8 cellular contexts compared by ENCODE assay signal in genomic region chr7:100826546-100827329, GRCh38. TPM values are rescaled to one million over a fixed set of nuclear protein-coding genes. Genes with fewer than 3 reads are reported as not detected.
DNase-seq lines count a peak whose midpoint lies in the region; ATAC-seq and TF ChIP-seq lines count a peak whose summit lies in the region.

No MANE protein-coding gene starts in this region.

- peak overlapping the region; percentile 39 to 77 for H3K27ac ChIP-seq in testis

- no peaks in the 10 kb centered on the region for H3K36me3 ChIP-seq in testis (ENCODE audit: low read depth, missing control alignments)

- H3K36me3 Mint-ChIP-seq in activated CD4-positive, alpha-beta T cell treated with anti-CD3 and anti-CD28 coated beads, Interleukin-2, amount 10 ng/mL, durations not matched to agents 24 days and 14 days (ENCODE audit: low read depth) = peaks cover 2% of the 10 kb centered on the region

- H3K27me3 Mint-ChIP-seq in activated CD4-positive, alpha-beta T cell treated with anti-CD3 and anti-CD28 coated beads, Interleukin-2, amount 10 ng/mL, durations not matched to agents 24 days and 14 days = peaks cover 46% of the 10 kb centered on the region

- in situ Hi-C loops in astrocyte of the spinal cord (cut with HindIII; ENCODE audit: low sequenced_read_pairs) = no loop called here

- peak overlapping the region; percentile 78 for H3K4me3 ChIP-seq in astrocyte of the spinal cord (ENCODE audit: low read depth, low read length)
- H3K4me3 ChIP-seq in testis = peak overlapping the region; percentile 68 to 73

- no peak for TF ChIP-seq CTCF in astrocyte of the spinal cord (IDR thresholded peaks at IDR 0.05; ENCODE audit: low read depth, low read length)
- TF ChIP-seq CTCF in testis (IDR thresholded peaks at IDR 0.05) = no peak

- peaks cover 18% of the 10 kb centered on the region for H3K4me1 ChIP-seq in testis

- no peak for DNase-seq in activated CD4-positive, alpha-beta T cell treated with anti-CD3 and anti-CD28 coated beads, Interleukin-2, amount 10 ng/mL, durations not matched to agents 24 days and 14 days
- DNase-seq in activated CD4-positive, alpha-beta T cell treated with anti-CD3 and anti-CD28 coated beads for 1 hour = no peak
- DNase-seq in astrocyte of the spinal cord (ENCODE audit: low read depth, low spot score) = no peak
- DNase-seq in left kidney (ENCODE audit: low read depth, low spot score) = peak; percentile 62
- no peak for DNase-seq in testis
- DNase-seq in stimulated activated CD8-positive, alpha-beta memory T cell treated with anti-CD3 and anti-CD28 coated beads, Interleukin-4, amount 100 ng/mL, for 48 hours = no peak
- no peak for DNase-seq in iPS-NIHi7 (ENCODE audit: extremely low spot score)

- intact Hi-C loops in activated CD4-positive, alpha-beta T cell treated with anti-CD3 and anti-CD28 coated beads, Interleukin-2, amount 10 ng/mL, durations not matched to agents 24 days and 14 days (cut with micrococcal nuclease) = no loop called here
- intact Hi-C loops in testis (cut with DNase I; ENCODE audit: low total_unique reads) = no loop called here

- 0 to 2% methylated on average over 13 to 41 of the region's 69 CpGs for WGBS in testis, 2 donors

- H3K27ac Mint-ChIP-seq in activated CD4-positive, alpha-beta T cell treated with anti-CD3 and anti-CD28 coated beads, Interleukin-2, amount 10 ng/mL, durations not matched to agents 24 days and 14 days = no peak overlapping the region

- no peaks in the 10 kb centered on the region for H3K27me3 ChIP-seq in testis

- no peak for ATAC-seq in HG03097 (IDR thresholded peaks at IDR 0.05; ENCODE audit: low FRiP score, unreplicated experiment)

- H3K4me1 Mint-ChIP-seq in activated CD4-positive, alpha-beta T cell treated with anti-CD3 and anti-CD28 coated beads, Interleukin-2, amount 10 ng/mL, durations not matched to agents 24 days and 14 days = peaks cover 17% of the 10 kb centered on the region

- H3K9me3 ChIP-seq in testis = no peaks in the 10 kb centered on the region

- TF ChIP-seq POLR2A in testis (IDR thresholded peaks at IDR 0.05) = no peak

- H3K4me3 Mint-ChIP-seq in activated CD4-positive, alpha-beta T cell treated with anti-CD3 and anti-CD28 coated beads, Interleukin-2, amount 10 ng/mL, durations not matched to agents 24 days and 14 days = peak overlapping the region; percentile 70

- no peaks in the 10 kb centered on the region for H3K9me3 Mint-ChIP-seq in activated CD4-positive, alpha-beta T cell treated with anti-CD3 and anti-CD28 coated beads, Interleukin-2, amount 10 ng/mL, durations not matched to agents 24 days and 14 days

RNA-seq across cellular contexts. Expression of gene EPHB4, which starts 0.6 kb away (rescaled TPM):
- 2.7 and 3.0 TPM in 2 replicates for total RNA-seq in activated CD4-positive, alpha-beta T cell treated with anti-CD3 and anti-CD28 coated beads, Interleukin-2, amount 10 ng/mL, durations not matched to agents 24 days and 14 days
- 10 to 100 TPM; 35.9 to 49.6 TPM for total RNA-seq in testis
- polyA plus RNA-seq in testis (ENCODE audit: insufficient read depth, low read depth, low replicate concordance) = 30.5 TPM

RNA-seq across cellular contexts. Expression of gene SLC12A9, which starts 25.8 kb away (rescaled TPM):
- total RNA-seq in activated CD4-positive, alpha-beta T cell treated with anti-CD3 and anti-CD28 coated beads, Interleukin-2, amount 10 ng/mL, durations not matched to agents 24 days and 14 days = 37.3 and 41.2 TPM in 2 replicates
- total RNA-seq in testis = 10 to 100 TPM; 13.8 to 18.9 TPM
- 12.8 TPM for polyA plus RNA-seq in testis (ENCODE audit: insufficient read depth, low read depth, low replicate concordance)

RNA-seq across cellular contexts. Expression of gene TRIP6, which starts 40.4 kb away (rescaled TPM):
- total RNA-seq in activated CD4-positive, alpha-beta T cell treated with anti-CD3 and anti-CD28 coated beads, Interleukin-2, amount 10 ng/mL, durations not matched to agents 24 days and 14 days = 42.7 and 47.6 TPM in 2 replicates
- 10 to 100 TPM; 46.8 to 99.6 TPM for total RNA-seq in testis
- 49.8 TPM for polyA plus RNA-seq in testis (ENCODE audit: insufficient read depth, low read depth, low replicate concordance)

RNA-seq across cellular contexts. Expression of gene SRRT, which starts 48.2 kb away (rescaled TPM):
- total RNA-seq in activated CD4-positive, alpha-beta T cell treated with anti-CD3 and anti-CD28 coated beads, Interleukin-2, amount 10 ng/mL, durations not matched to agents 24 days and 14 days = 300 and 318 TPM in 2 replicates
- 100 to 1,000 TPM; 255 to 291 TPM for total RNA-seq in testis
- polyA plus RNA-seq in testis (ENCODE audit: insufficient read depth, low read depth, low replicate concordance) = 389 TPM
